In genomic region chr9:109012009-109012875, GRCh38 we compare ENCODE assay signal across 8 cellular contexts. TPM values are rescaled to one million over a fixed set of nuclear protein-coding genes. Genes with fewer than 3 reads are reported as not detected.
A peak's percentile ranks its signal among the peaks of the same experiment; 100 is the strongest.
DNase-seq lines count a peak whose midpoint lies in the region; ATAC-seq and TF ChIP-seq lines count a peak whose summit lies in the region.

No MANE protein-coding gene starts in this region.

- DNase-seq in RPMI8226 = peak; percentile 42
- peak; percentile 54 for DNase-seq in glutamatergic neuron
- DNase-seq in omental fat pad (ENCODE audit: low spot score) = peak; percentile 64
- DNase-seq in type B pancreatic cell (ENCODE audit: extremely low spot score, unreplicated experiment) = no peak

- H3K9me3 Mint-ChIP-seq in activated naive CD8-positive, alpha-beta T cell (ENCODE audit: low read depth) = no peaks in the 10 kb centered on the region
- H3K9me3 Mint-ChIP-seq in glutamatergic neuron (ENCODE audit: unreplicated experiment) = peaks cover 7% of the 10 kb centered on the region
- H3K9me3 Mint-ChIP-seq in type B pancreatic cell = no peaks in the 10 kb centered on the region

- peak; percentile 41 for ATAC-seq in GM19395 (IDR thresholded peaks at IDR 0.05; ENCODE audit: unreplicated experiment)
- peak; percentile 30 for ATAC-seq in HG03571 (IDR thresholded peaks at IDR 0.05; ENCODE audit: unreplicated experiment)
- peak; percentile 67 for ATAC-seq in omental fat pad (ENCODE audit: low FRiP score)

- peaks cover 66% of the 10 kb centered on the region for H3K4me1 ChIP-seq in BLaER1

- no peaks in the 10 kb centered on the region for H3K36me3 Mint-ChIP-seq in activated naive CD8-positive, alpha-beta T cell
- H3K36me3 Mint-ChIP-seq in glutamatergic neuron (ENCODE audit: unreplicated experiment) (no peaks in the 10 kb centered on the region), type B pancreatic cell (peaks cover 6% of the 10 kb centered on the region)

- peak overlapping the region; percentile 91 for H3K27ac ChIP-seq in BLaER1

- H3K4me3 Mint-ChIP-seq in activated naive CD8-positive, alpha-beta T cell = peak overlapping the region; percentile 97
- H3K4me3 Mint-ChIP-seq in glutamatergic neuron (ENCODE audit: unreplicated experiment) (peak overlapping the region; percentile 100), type B pancreatic cell (peak overlapping the region; percentile 98)

- peak overlapping the region; percentile 90 for H3K4me3 ChIP-seq in BLaER1

- peak overlapping the region; percentile 93 for H3K27ac Mint-ChIP-seq in activated naive CD8-positive, alpha-beta T cell
- H3K27ac Mint-ChIP-seq in glutamatergic neuron (ENCODE audit: unreplicated experiment) (peak overlapping the region; percentile 98), type B pancreatic cell (peak overlapping the region; percentile 96)

- TF ChIP-seq CTCF in glutamatergic neuron (IDR thresholded peaks at IDR 0.05; ENCODE audit: partially characterized antibody, unreplicated experiment) (no peak), omental fat pad (IDR thresholded peaks at IDR 0.05) (no peak), type B pancreatic cell (conservative IDR thresholded peaks at IDR 0.05) (no peak)

- H3K9ac ChIP-seq in BLaER1 = peak overlapping the region; percentile 93

- H4K20me1 ChIP-seq in BLaER1 = no peaks in the 10 kb centered on the region

- peak overlapping the region; percentile 94 for H3K4me2 ChIP-seq in BLaER1

- H3K27me3 ChIP-seq in BLaER1 = no peaks in the 10 kb centered on the region

- peaks cover 7% of the 10 kb centered on the region for H3K27me3 Mint-ChIP-seq in activated naive CD8-positive, alpha-beta T cell
- H3K27me3 Mint-ChIP-seq in glutamatergic neuron (ENCODE audit: unreplicated experiment) = peaks cover 10% of the 10 kb centered on the region
- no peaks in the 10 kb centered on the region for H3K27me3 Mint-ChIP-seq in type B pancreatic cell

- no peaks in the 10 kb centered on the region; the same call in 1 of the 2 replicates for H3K36me3 ChIP-seq in BLaER1

- no peaks in the 10 kb centered on the region for H3K9me3 ChIP-seq in BLaER1

- peaks cover 31% of the 10 kb centered on the region for H3K4me1 Mint-ChIP-seq in activated naive CD8-positive, alpha-beta T cell (ENCODE audit: low read depth)
- H3K4me1 Mint-ChIP-seq in glutamatergic neuron (ENCODE audit: low read depth, unreplicated experiment) (peaks cover 19% of the 10 kb centered on the region), type B pancreatic cell (ENCODE audit: unreplicated experiment) (peaks cover 35% of the 10 kb centered on the region)

RNA-seq across cellular contexts. Expression of gene CTNNAL1, which starts 1.1 kb away (rescaled TPM):
- 13.7 TPM for total RNA-seq in glutamatergic neuron (ENCODE audit: unreplicated experiment)
- total RNA-seq in omental fat pad = 10 to 100 TPM; 34.5 to 57.3 (median 46.5) TPM
- 29.7 and 36.0 TPM in 2 replicates for total RNA-seq in type B pancreatic cell (ENCODE audit: low replicate concordance)
